In the genomic region with DNA sequence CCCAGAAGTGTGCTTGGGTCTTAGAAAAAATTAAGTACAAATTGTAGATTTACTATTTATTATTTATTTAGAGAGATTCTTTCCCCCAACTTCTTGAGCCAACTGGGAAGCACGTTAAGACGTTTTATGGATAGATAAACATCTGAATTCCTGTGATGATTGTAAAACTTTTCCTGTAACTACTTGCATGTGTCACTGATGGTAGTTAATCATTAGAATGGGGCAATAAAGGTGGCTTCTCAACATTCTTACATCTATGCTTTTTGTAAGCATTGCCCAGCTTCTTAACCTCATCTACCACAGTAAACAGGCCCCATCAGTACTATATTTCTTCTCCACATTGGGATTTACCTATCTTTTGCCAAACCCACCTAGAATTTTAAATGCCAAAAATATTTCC, we compare ENCODE assay signal across 25 cellular contexts.
DNase-seq lines count a peak whose midpoint lies in the region; ATAC-seq and TF ChIP-seq lines count a peak whose summit lies in the region.
"Had no signal": no experiment of that assay in that cellular context is flagged by ENCODE, and none has a peak within 500 bp of the region (broad histone marks: within the 10 kb centered on the region; RNA-seq: fewer than 3 reads in every experiment).

No MANE protein-coding gene starts in this region.

- DNase-seq in A673 (ENCODE audit: low spot score) (peak; percentile 17), GM03348 (ENCODE audit: low spot score) (peak; percentile 20), PC-3 (peak; percentile 63), kidney tubule cell (ENCODE audit: low spot score) (peak; percentile 82), RWPE1 (ENCODE audit: low spot score) (no peak), UCSD-AML1 (lab: John Stamatoyannopoulos, UW; ENCODE audit: unreplicated experiment) (no peak)
- DNase-seq: activated CD4-positive, alpha-beta T cell treated with anti-CD3 and anti-CD28 coated beads for 1 hour; activated naive CD4-positive, alpha-beta T cell; activated T-cell treated with anti-CD3 and anti-CD28 coated beads, Interleukin-2, amount 50 U/mL, for 24 hours; amniotic stem cell; CD4-positive, alpha-beta memory T cell; cortex of kidney; DMS79; endodermal cell; midbrain; NCI-H187 treated with DMSO at 0.1 percent for 48 hours; NCI-H226; NCI-H82; SHP77; sigmoid colon had no signal

- no peaks in the 10 kb centered on the region for H4K20me1 ChIP-seq in PC-3 (ENCODE audit: low read length)

- no TSS peak for BruUV-seq in A673 (replicated peaks; lab: Mats Ljungman, UMichigan)
- no TSS peak for BruUV-seq in PC-3 (replicated peaks; lab: Mats Ljungman, UMichigan)

- POLR2A ChIA-PET in A673 (lab: Charles Lee; ENCODE audit: low non-redundant PET) = interaction anchor here (0.6 kb wide), 1 partner anchor 30 kb away, joined by 3 read pairs; no protein-coding TSS in a partner anchor
- POLR2A ChIA-PET in PC-3 (lab: Charles Lee; ENCODE audit: unreplicated experiment) = no interaction called here
- POLR2A ChIA-PET in RWPE1 (lab: Yijun Ruan, JAX; ENCODE audit: low non-redundant PET) = no interaction called here

- H3K9me3 ChIP-seq in A673 (ENCODE audit: low read depth, low read length, poor library complexity, severe bottlenecking) (no peaks in the 10 kb centered on the region), PC-3 (ENCODE audit: low read length) (no peaks in the 10 kb centered on the region)
- H3K9me3 ChIP-seq: sigmoid colon had no signal

- H3F3A ChIP-seq in PC-3 (ENCODE audit: low read length, unreplicated experiment) = no peaks in the 10 kb centered on the region

- H3K79me2 ChIP-seq in PC-3 (ENCODE audit: low read length) = no peaks in the 10 kb centered on the region
- H3K79me2 ChIP-seq: parathyroid adenoma had no signal

- intact Hi-C loops in A673 (cut with micrococcal nuclease; ENCODE audit: unreplicated experiment) (no loop called here), PC-3 (cut with micrococcal nuclease) (loop anchor here (5.0 kb wide), 1 partner anchor 171 kb away; no protein-coding TSS in a partner anchor)

- H3K36me3 ChIP-seq in A673 (ENCODE audit: insufficient read depth, low read length, poor library complexity, severe bottlenecking) (no peaks in the 10 kb centered on the region), PC-3 (ENCODE audit: low read depth, low read length) (no peaks in the 10 kb centered on the region)
- H3K36me3 ChIP-seq: sigmoid colon had no signal

- H2AFZ ChIP-seq in PC-3 (ENCODE audit: low read length) = no peak overlapping the region
- H2AFZ ChIP-seq: GM23338, parathyroid adenoma had no signal

- TF ChIP-seq CTCF in A673 (conservative IDR thresholded peaks at IDR 0.05; ENCODE audit: low read depth, low read length) = no peak
- no peak for TF ChIP-seq CTCF in PC-3 (conservative IDR thresholded peaks at IDR 0.05; ENCODE audit: low read depth, low read length)
- no peak for TF ChIP-seq CTCF in RWPE1 (conservative IDR thresholded peaks at IDR 0.05; ENCODE audit: low read depth)

- no peak overlapping the region for H3K27ac ChIP-seq in A673 (ENCODE audit: low read depth, low read length, poor library complexity, severe bottlenecking)
- peak overlapping the region; percentile 18; the same call in 1 of the 2 replicates for H3K27ac ChIP-seq in PC-3 (ENCODE audit: low read length)
- no peak overlapping the region for H3K27ac ChIP-seq in RWPE1
- H3K27ac ChIP-seq: parathyroid adenoma had no signal

- no peak overlapping the region for H3K4me2 ChIP-seq in PC-3 (ENCODE audit: low read length)
- H3K4me2 ChIP-seq: GM23338 had no signal

- H3K27me3 ChIP-seq in A673 (replicated peaks; ENCODE audit: insufficient read depth, low read depth, low read length, poor library complexity) (no peaks in the 10 kb centered on the region), PC-3 (ENCODE audit: low read length) (no peaks in the 10 kb centered on the region)
- H3K27me3 ChIP-seq: sigmoid colon had no signal

- ATAC-seq in PC-3 = peak; percentile 79
- no peak for ATAC-seq in HG02981 (IDR thresholded peaks at IDR 0.05; ENCODE audit: unreplicated experiment)
- ATAC-seq in GM19452 (IDR thresholded peaks at IDR 0.05; ENCODE audit: unreplicated experiment) = no peak
- ATAC-seq: GM23338, left lobe of liver had no signal

- no peak overlapping the region for H3K9ac ChIP-seq in PC-3 (ENCODE audit: low read length)
- H3K9ac ChIP-seq: parathyroid adenoma had no signal

- CTCF ChIA-PET in A673 (lab: Charles Lee) = interaction anchor here (0.8 kb wide), 1 partner anchor 13 kb away, joined by 4 read pairs; no protein-coding TSS in a partner anchor
- CTCF ChIA-PET in PC-3 (lab: Charles Lee) = no interaction called here
- CTCF ChIA-PET in RWPE1 (lab: Yijun Ruan, JAX) = no interaction called here

- H3K9me2 ChIP-seq in PC-3 (replicated peaks; ENCODE audit: low read length) = no peaks in the 10 kb centered on the region

- H3K4me1 ChIP-seq in A673 (ENCODE audit: insufficient read depth, low read length, poor library complexity, severe bottlenecking) (no peaks in the 10 kb centered on the region), PC-3 (ENCODE audit: insufficient read depth, low read length) (peaks cover 16% of the 10 kb centered on the region)
- H3K4me1 ChIP-seq: parathyroid adenoma had no signal

- no peak overlapping the region for H3K4me3 ChIP-seq in A673 (ENCODE audit: low read depth, low read length, poor library complexity, severe bottlenecking)
- H3K4me3 ChIP-seq in PC-3 (ENCODE audit: low read length) = no peak overlapping the region
- H3K4me3 ChIP-seq: GM23338, sigmoid colon had no signal

Comparison
In these comparisons a context has a peak if more than half of its experiments do, and no peak if none do; other contexts are left out.
1. DNase-seq: peak in A673 (single experiment), GM03348 (single experiment), PC-3 (single experiment) and kidney tubule cell (single experiment); none in RWPE1 (single experiment) and UCSD-AML1 (single experiment).